In the genomic region with DNA sequence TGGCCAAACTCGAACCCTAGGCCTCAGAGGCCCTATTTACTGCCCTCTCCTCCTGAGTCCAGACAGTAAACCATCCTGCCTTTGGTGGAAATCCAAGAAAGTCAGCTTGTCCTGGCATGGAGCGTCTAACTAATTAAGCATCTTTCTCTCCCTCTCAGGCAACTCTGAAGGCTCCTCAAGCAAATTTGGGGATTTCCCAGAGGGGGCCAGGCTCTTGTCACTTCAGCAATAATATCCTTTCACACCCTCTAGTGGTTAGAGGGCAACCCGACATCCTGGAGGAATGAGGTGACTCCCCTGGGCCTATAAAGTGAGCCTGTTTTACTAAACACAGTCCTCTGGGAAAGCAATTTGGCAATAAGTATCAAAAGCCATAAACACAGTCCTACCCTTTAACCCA, we compare ENCODE assay signal across 7 cellular contexts.
DNase-seq lines count a peak whose midpoint lies in the region; TF ChIP-seq lines count a peak whose summit lies in the region.

No MANE protein-coding gene starts in this region.

- H3K4me1 ChIP-seq in HAP-1 = no peaks in the 10 kb centered on the region

- H3K27me3 ChIP-seq in HAP-1 (ENCODE audit: low read depth) = no peaks in the 10 kb centered on the region

- H3K36me3 ChIP-seq in HAP-1 (replicated peaks) = no peaks in the 10 kb centered on the region

- H3K9me3 ChIP-seq in HAP-1 = no peaks in the 10 kb centered on the region

- no peak overlapping the region for H3K4me3 ChIP-seq in HAP-1

- peak; percentile 67 for DNase-seq in GM13977 (ENCODE audit: low spot score)
- peak; percentile 66 to 70 for DNase-seq in HAP-1 (ENCODE audit: low spot score in 2 of 2)
- DNase-seq in M059J (ENCODE audit: low read depth) = peak; percentile 68
- DNase-seq in activated CD4-positive, CD25-positive, alpha-beta regulatory T cell (lab: John Stamatoyannopoulos, UW) = peak; percentile 20 to 46 (median 31)
- DNase-seq in ecto neural progenitor cell (ENCODE audit: low spot score) = peak; percentile 74
- DNase-seq in renal cortical epithelial cell (ENCODE audit: low read depth) = peak; percentile 72
- DNase-seq in NCI-H510A (lab: John Stamatoyannopoulos, UW) = no peak

- in situ Hi-C loops in GM13977 (cut with MboI; ENCODE audit: low pct_unique_long_range_greater_than_20kb, low sequenced_read_pairs, unreplicated experiment) = no loop called here
- in situ Hi-C loops in HAP-1 (cut with MboI; ENCODE audit: low sequenced_read_pairs) = no loop called here

- TF ChIP-seq CTCF in GM13977 (IDR thresholded peaks at IDR 0.05; ENCODE audit: extremely low read depth, insufficient read depth, missing control alignments) = peak; percentile 67
